ENCODE assay signal across 8 cellular contexts in genomic region chrX:151151668-151152267, GRCh38. TPM values are rescaled to one million over a fixed set of nuclear protein-coding genes. Genes with fewer than 3 reads are reported as not detected.
DNase-seq lines count a peak whose midpoint lies in the region; ATAC-seq and TF ChIP-seq lines count a peak whose summit lies in the region.

No MANE protein-coding gene starts in this region.

- ATAC-seq in HG02884 (IDR thresholded peaks at IDR 0.05; ENCODE audit: unreplicated experiment) = peak; percentile 84

- H3K36me3 ChIP-seq in A673 (ENCODE audit: insufficient read depth, low read length, poor library complexity, severe bottlenecking) = no peaks in the 10 kb centered on the region

- POLR2A ChIA-PET in A673 (lab: Charles Lee; ENCODE audit: low non-redundant PET) = no interaction called here

- peak; percentile 90 for TF ChIP-seq CTCF in A673 (conservative IDR thresholded peaks at IDR 0.05; ENCODE audit: low read depth, low read length)
- TF ChIP-seq CTCF in fibroblast of pulmonary artery (IDR thresholded peaks at IDR 0.05; ENCODE audit: low read length, missing control alignments) = peak; percentile 65

- no peaks in the 10 kb centered on the region for H3K4me1 ChIP-seq in A673 (ENCODE audit: insufficient read depth, low read length, poor library complexity, severe bottlenecking)

- H3K4me3 ChIP-seq in A673 (ENCODE audit: low read depth, low read length, poor library complexity, severe bottlenecking) = no peak overlapping the region
- H3K4me3 ChIP-seq in fibroblast of pulmonary artery (replicated peaks; ENCODE audit: low read depth, low read length) = no peak overlapping the region

- CTCF ChIA-PET in A673 (lab: Charles Lee) = interaction anchor here (0.7 to 1.0 kb wide), 4 partner anchors 209 to 1146 kb away, joined by 3 to 4 read pairs (median 4); no protein-coding TSS in a partner anchor

- peaks cover 34% of the 10 kb centered on the region for H3K27me3 ChIP-seq in A673 (replicated peaks; ENCODE audit: insufficient read depth, low read depth, low read length, poor library complexity)

- no peak overlapping the region for H3K27ac ChIP-seq in A673 (ENCODE audit: low read depth, low read length, poor library complexity, severe bottlenecking)

- BruUV-seq in A673 (replicated peaks; lab: Mats Ljungman, UMichigan) = no TSS peak

- intact Hi-C loops in A673 (cut with micrococcal nuclease; ENCODE audit: unreplicated experiment) (loop anchor here (1.0 to 10.0 kb wide), 5 partner anchors 209 to 1673 kb away; no protein-coding TSS in a partner anchor), posterior vena cava (cut with DNase I) (loop anchor here in 1 of 2 donors (10.0 kb wide), 1 partner anchor 57 kb away; no protein-coding TSS in a partner anchor)

- H3K9me3 ChIP-seq in A673 (ENCODE audit: low read depth, low read length, poor library complexity, severe bottlenecking) = no peaks in the 10 kb centered on the region

- peak; percentile 67 for DNase-seq in A673 (ENCODE audit: low spot score)
- DNase-seq in GF-D8 (lab: John Stamatoyannopoulos, UW) = peak; percentile 1
- DNase-seq in NCI-H2196 (lab: John Stamatoyannopoulos, UW; ENCODE audit: unreplicated experiment) = peak; percentile 45
- DNase-seq in activated CD4-positive, alpha-beta T cell treated with anti-CD3 and anti-CD28 coated beads, Interleukin-2, amount 50 U/mL, for 4 hours = peak; percentile 5
- peak; percentile 65 for DNase-seq in fibroblast of pulmonary artery (ENCODE audit: low read depth)
- peak; percentile 52 for DNase-seq in pons (ENCODE audit: low spot score)
- no peak for DNase-seq in posterior vena cava (ENCODE audit: low spot score)

RNA-seq across cellular contexts. Expression of gene GPR50, which starts 24.6 kb away (rescaled TPM):
- total RNA-seq in A673 (2021) (not detected in 2 replicates), posterior vena cava (not detected)
